ENCODE assay signal across 25 cellular contexts in the genomic region with DNA sequence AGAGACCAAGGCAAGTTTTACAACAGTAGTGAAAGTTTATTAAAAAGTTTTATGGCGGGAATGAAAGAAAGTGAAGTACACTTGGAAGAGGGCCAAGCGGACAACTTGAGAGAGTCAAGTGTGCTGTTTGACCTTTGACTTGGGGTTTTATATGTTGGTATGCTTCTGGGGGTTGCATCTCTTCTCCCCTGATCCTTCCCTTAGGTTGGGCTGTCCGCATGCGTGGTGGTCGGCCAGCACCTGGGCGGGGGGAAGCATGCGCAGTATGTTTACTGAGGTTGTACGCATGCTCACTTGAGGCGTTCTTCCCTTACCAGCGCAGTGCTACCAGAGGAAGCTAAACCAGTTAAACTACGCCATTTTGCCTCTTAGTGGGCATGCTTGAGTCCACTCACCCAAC. TPM values are rescaled to one million over a fixed set of nuclear protein-coding genes. Genes with fewer than 3 reads are reported as not detected.
"Had no signal": no experiment of that assay in that cellular context is flagged by ENCODE, and none has a peak within 500 bp of the region (broad histone marks: within the 10 kb centered on the region; RNA-seq: fewer than 3 reads in every experiment).

No MANE protein-coding gene starts in this region.

- H3K27ac Mint-ChIP-seq: mesothelial cell of epicardium; naive thymus-derived CD4-positive, alpha-beta T cell; nephron progenitor cell; stimulated activated memory B cell treated with anti-CD40 and anti-IgM and Interleukin-4, amounts not matched to agents 10 μg/mL and 1 μg/mL and 100 μg/mL, for 72 hours; stimulated activated naive CD8-positive, alpha-beta T cell treated with anti-CD3 and anti-CD28 coated beads, Interleukin-15, Interleukin-2, amounts not matched to agents 100 ng/mL and 50 ng/mL, for 24 hours had no signal

- H2AFZ ChIP-seq: hepatocyte had no signal

- H3K79me2 ChIP-seq: hepatocyte had no signal

- H3K4me3 ChIP-seq: dorsolateral prefrontal cortex, gastroesophageal sphincter, heart left ventricle, hepatocyte, left lung, prostate gland, right atrium auricular region, spleen had no signal

- H3K4me2 ChIP-seq: hepatocyte had no signal

- H3K4me1 Mint-ChIP-seq: central memory CD8-positive, alpha-beta T cell; stimulated activated memory B cell treated with anti-CD40 and anti-IgM and Interleukin-4, amounts not matched to agents 10 μg/mL and 1 μg/mL and 100 μg/mL, for 72 hours had no signal

- FAIRE-seq: kidney had no signal

- H3K4me3 Mint-ChIP-seq: central memory CD8-positive, alpha-beta T cell; mesothelial cell of epicardium; naive thymus-derived CD4-positive, alpha-beta T cell; nephron progenitor cell; stimulated activated memory B cell treated with anti-CD40 and anti-IgM and Interleukin-4, amounts not matched to agents 10 μg/mL and 1 μg/mL and 100 μg/mL, for 72 hours; stimulated activated naive CD8-positive, alpha-beta T cell treated with anti-CD3 and anti-CD28 coated beads, Interleukin-15, Interleukin-2, amounts not matched to agents 100 ng/mL and 50 ng/mL, for 24 hours had no signal

- H3K27me3 ChIP-seq: foreskin keratinocyte, heart left ventricle, hepatocyte, right atrium auricular region had no signal

- H3K9me3 ChIP-seq: gastroesophageal sphincter, heart left ventricle, left lung, prostate gland, right atrium auricular region, spleen had no signal

- H3K36me3 Mint-ChIP-seq: mesothelial cell of epicardium; naive thymus-derived CD4-positive, alpha-beta T cell; stimulated activated memory B cell treated with anti-CD40 and anti-IgM and Interleukin-4, amounts not matched to agents 10 μg/mL and 1 μg/mL and 100 μg/mL, for 72 hours had no signal

- ATAC-seq: esophagus mucosa; foreskin keratinocyte; gastroesophageal sphincter; heart left ventricle; left lung; naive thymus-derived CD4-positive, alpha-beta T cell; sciatic nerve; stimulated activated memory B cell treated with anti-CD40 and anti-IgM and Interleukin-4, amounts not matched to agents 10 μg/mL and 1 μg/mL and 100 μg/mL, for 72 hours had no signal

- DNase-seq: cortex of kidney; dorsolateral prefrontal cortex; effector CD4-positive, alpha-beta T cell; foreskin keratinocyte; heart left ventricle; kidney; left lung; mesenchymal stem cell; naive thymus-derived CD4-positive, alpha-beta T cell; nephron progenitor cell; nucleus accumbens; spleen; stimulated activated CD4-positive, alpha-beta T cell treated with anti-CD3 and anti-CD28 coated beads, Interleukin-4, amount 100 ng/mL, for 4 hours; trophoblast cell had no signal

- H3K4me1 ChIP-seq: foreskin keratinocyte, gastroesophageal sphincter, prostate gland, right atrium auricular region had no signal

- H3K36me3 ChIP-seq: gastroesophageal sphincter, heart left ventricle, left lung, prostate gland, right atrium auricular region, spleen had no signal

- H3K9me3 Mint-ChIP-seq: central memory CD8-positive, alpha-beta T cell; mesothelial cell of epicardium; naive thymus-derived CD4-positive, alpha-beta T cell; nephron progenitor cell; stimulated activated memory B cell treated with anti-CD40 and anti-IgM and Interleukin-4, amounts not matched to agents 10 μg/mL and 1 μg/mL and 100 μg/mL, for 72 hours; stimulated activated naive CD8-positive, alpha-beta T cell treated with anti-CD3 and anti-CD28 coated beads, Interleukin-15, Interleukin-2, amounts not matched to agents 100 ng/mL and 50 ng/mL, for 24 hours had no signal

- H3K27ac ChIP-seq: dorsolateral prefrontal cortex, epithelial cell of prostate, foreskin keratinocyte, gastroesophageal sphincter, heart left ventricle, hepatocyte, left lung, prostate gland, right atrium auricular region, spleen had no signal

RNA-seq across cellular contexts. Expression of gene GPNMB, which starts 32.8 kb away (rescaled TPM):
- polyA plus RNA-seq: naive thymus-derived CD4-positive, alpha-beta T cell had no signal
